In genomic region chr5:89346573-89346972, GRCh38 we compare ENCODE assay signal across 16 cellular contexts.
DNase-seq lines count a peak whose midpoint lies in the region; ATAC-seq, FAIRE-seq and TF ChIP-seq lines count a peak whose summit lies in the region.
"Had no signal": no experiment of that assay in that cellular context is flagged by ENCODE, and none has a peak within 500 bp of the region (broad histone marks: within the 10 kb centered on the region; RNA-seq: fewer than 3 reads in every experiment).

No MANE protein-coding gene starts in this region.

- H3K27ac ChIP-seq in A673 (ENCODE audit: low read depth, low read length, poor library complexity, severe bottlenecking) = no peak overlapping the region

- no TSS peak for BruUV-seq in A673 (replicated peaks; lab: Mats Ljungman, UMichigan)

- CTCF ChIA-PET in A673 (lab: Charles Lee) (no interaction called here), T-cell (lab: Charles Lee) (interaction anchor here in 1 of 2 donors (0.7 kb wide), 1 partner anchor 41 kb away, joined by 3 read pairs; no protein-coding TSS in a partner anchor)

- no peak overlapping the region for H3K4me3 ChIP-seq in A673 (ENCODE audit: low read depth, low read length, poor library complexity, severe bottlenecking)
- H3K4me3 ChIP-seq in fibroblast of pulmonary artery (replicated peaks; ENCODE audit: low read depth, low read length) = no peak overlapping the region

- in situ Hi-C loops in KBM-7 (cut with MboI; ENCODE audit: low pct_unique_long_range_greater_than_20kb, low sequenced_read_pairs) = no loop called here

- no peaks in the 10 kb centered on the region for H3K27me3 ChIP-seq in A673 (replicated peaks; ENCODE audit: insufficient read depth, low read depth, low read length, poor library complexity)

- no peaks in the 10 kb centered on the region for H3K36me3 ChIP-seq in A673 (ENCODE audit: insufficient read depth, low read length, poor library complexity, severe bottlenecking)

- POLR2A ChIA-PET in A673 (lab: Charles Lee; ENCODE audit: low non-redundant PET) (no interaction called here), T-cell (lab: Charles Lee) (no interaction called here)

- TF ChIP-seq CTCF in A673 (conservative IDR thresholded peaks at IDR 0.05; ENCODE audit: low read depth, low read length) (no peak), fibroblast of pulmonary artery (IDR thresholded peaks at IDR 0.05; ENCODE audit: low read length, missing control alignments) (no peak)

- ATAC-seq in HG03095 (IDR thresholded peaks at IDR 0.05; ENCODE audit: unreplicated experiment) (no peak), T-cell (replicated peaks in 1 of 4) (no peak), HG03521 (IDR thresholded peaks at IDR 0.05; ENCODE audit: unreplicated experiment) (no peak)
- ATAC-seq: HCT116 had no signal

- H3K9me3 ChIP-seq in A673 (ENCODE audit: low read depth, low read length, poor library complexity, severe bottlenecking) = no peaks in the 10 kb centered on the region
- H3K9me3 ChIP-seq: Caco-2 had no signal

- no peaks in the 10 kb centered on the region for H3K36me3 Mint-ChIP-seq in T-cell
- H3K36me3 Mint-ChIP-seq: CD14-positive monocyte; CD8-positive, alpha-beta memory T cell had no signal

- no peaks in the 10 kb centered on the region for H3K4me1 ChIP-seq in A673 (ENCODE audit: insufficient read depth, low read length, poor library complexity, severe bottlenecking)
- H3K4me1 ChIP-seq: Caco-2 had no signal

- no peaks in the 10 kb centered on the region for H3K27me3 Mint-ChIP-seq in T-cell
- H3K27me3 Mint-ChIP-seq: CD8-positive, alpha-beta memory T cell had no signal

- H3K4me1 Mint-ChIP-seq in T-cell = peaks cover 0 to 4% (median 2%) of the 10 kb centered on the region in 3 donors

- no peak overlapping the region for H3K4me3 Mint-ChIP-seq in T-cell
- H3K4me3 Mint-ChIP-seq: CD14-positive monocyte; CD8-positive, alpha-beta memory T cell had no signal

- intact Hi-C loops in A673 (cut with micrococcal nuclease; ENCODE audit: unreplicated experiment) = no loop called here

- DNase-seq in A673 (ENCODE audit: low spot score) (peak; percentile 2), GM19239 (ENCODE audit: insufficient read length, low spot score) (no peak), KBM-7 (peak; percentile 49), fibroblast of pulmonary artery (ENCODE audit: low read depth) (peak; percentile 24), T-cell (no peak), mesenteric fat pad (ENCODE audit: low spot score) (no peak)
- DNase-seq: Caco-2; CD8-positive, alpha-beta memory T cell; DND-41; GDM1; KG1 had no signal

- H3K27ac Mint-ChIP-seq in T-cell = no peak overlapping the region
- H3K27ac Mint-ChIP-seq: CD14-positive monocyte; CD8-positive, alpha-beta memory T cell had no signal

- H3K9me3 Mint-ChIP-seq in T-cell = no peaks in the 10 kb centered on the region

- peak; percentile 51 for FAIRE-seq in GM19239 (lab: Jason Lieb, UNC)
- FAIRE-seq: HTR-8/SVneo had no signal

Comparison
In these comparisons a context has a peak if more than half of its experiments do, and no peak if none do; other contexts are left out.
1. DNase-seq: peak in A673 (single experiment), KBM-7 (single experiment) and fibroblast of pulmonary artery (single experiment); none in GM19239 (single experiment), T-cell (0 of 34) and mesenteric fat pad (single experiment).